In the genomic region with DNA sequence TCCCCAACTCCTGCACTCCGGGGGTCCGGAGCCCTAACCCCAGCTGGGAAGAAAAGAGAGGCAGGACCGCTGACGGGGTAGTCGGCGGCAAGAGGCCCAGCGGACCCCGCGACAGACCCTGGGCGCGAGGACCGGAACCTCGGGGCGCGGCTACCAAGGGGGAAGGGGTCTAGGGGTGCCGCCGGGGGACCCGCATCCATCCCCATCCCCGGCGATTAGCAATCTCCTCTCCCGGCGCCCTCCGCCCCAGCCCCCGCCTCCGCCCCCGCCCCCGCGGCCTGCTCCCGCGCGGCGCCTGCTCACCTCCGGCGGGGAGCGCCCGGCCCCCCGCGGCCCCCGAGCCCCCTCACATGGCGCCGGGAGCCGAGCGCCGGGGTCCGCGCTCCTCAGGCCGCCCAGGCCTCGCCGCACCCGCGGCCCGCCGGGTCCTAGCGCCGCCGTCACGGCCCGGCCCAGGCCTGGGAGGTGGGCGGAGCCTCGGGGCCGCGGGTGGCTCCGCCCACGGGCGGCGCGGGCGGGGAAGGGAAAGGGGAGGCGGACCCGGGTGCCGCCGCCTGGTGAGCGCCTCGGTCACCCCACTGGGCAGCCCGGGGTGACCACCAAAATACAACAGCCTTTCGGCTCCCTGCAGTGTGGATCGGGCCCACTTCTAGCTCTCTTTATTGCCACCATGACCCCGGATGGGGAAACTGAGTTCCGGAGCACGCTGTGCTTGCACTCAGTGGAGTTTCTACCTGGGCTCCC, we compare ENCODE assay signal across 1 cellular context.
TF ChIP-seq lines count a peak whose summit lies in the region.

A gene with protein sequence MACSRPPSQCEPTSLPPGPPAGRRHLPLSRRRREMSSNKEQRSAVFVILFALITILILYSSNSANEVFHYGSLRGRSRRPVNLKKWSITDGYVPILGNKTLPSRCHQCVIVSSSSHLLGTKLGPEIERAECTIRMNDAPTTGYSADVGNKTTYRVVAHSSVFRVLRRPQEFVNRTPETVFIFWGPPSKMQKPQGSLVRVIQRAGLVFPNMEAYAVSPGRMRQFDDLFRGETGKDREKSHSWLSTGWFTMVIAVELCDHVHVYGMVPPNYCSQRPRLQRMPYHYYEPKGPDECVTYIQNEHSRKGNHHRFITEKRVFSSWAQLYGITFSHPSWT (minus strand): TSS at position 404 of the 744 bp plus-strand sequence. CDS start 1,622 bp downstream, outside the sequence.

TF ChIP-seq in HEK293, 187 proteins besides CTCF, POLR2A, EP300 and RAD21 (continued from another document):
- TF ChIP-seq, protein P1, sequence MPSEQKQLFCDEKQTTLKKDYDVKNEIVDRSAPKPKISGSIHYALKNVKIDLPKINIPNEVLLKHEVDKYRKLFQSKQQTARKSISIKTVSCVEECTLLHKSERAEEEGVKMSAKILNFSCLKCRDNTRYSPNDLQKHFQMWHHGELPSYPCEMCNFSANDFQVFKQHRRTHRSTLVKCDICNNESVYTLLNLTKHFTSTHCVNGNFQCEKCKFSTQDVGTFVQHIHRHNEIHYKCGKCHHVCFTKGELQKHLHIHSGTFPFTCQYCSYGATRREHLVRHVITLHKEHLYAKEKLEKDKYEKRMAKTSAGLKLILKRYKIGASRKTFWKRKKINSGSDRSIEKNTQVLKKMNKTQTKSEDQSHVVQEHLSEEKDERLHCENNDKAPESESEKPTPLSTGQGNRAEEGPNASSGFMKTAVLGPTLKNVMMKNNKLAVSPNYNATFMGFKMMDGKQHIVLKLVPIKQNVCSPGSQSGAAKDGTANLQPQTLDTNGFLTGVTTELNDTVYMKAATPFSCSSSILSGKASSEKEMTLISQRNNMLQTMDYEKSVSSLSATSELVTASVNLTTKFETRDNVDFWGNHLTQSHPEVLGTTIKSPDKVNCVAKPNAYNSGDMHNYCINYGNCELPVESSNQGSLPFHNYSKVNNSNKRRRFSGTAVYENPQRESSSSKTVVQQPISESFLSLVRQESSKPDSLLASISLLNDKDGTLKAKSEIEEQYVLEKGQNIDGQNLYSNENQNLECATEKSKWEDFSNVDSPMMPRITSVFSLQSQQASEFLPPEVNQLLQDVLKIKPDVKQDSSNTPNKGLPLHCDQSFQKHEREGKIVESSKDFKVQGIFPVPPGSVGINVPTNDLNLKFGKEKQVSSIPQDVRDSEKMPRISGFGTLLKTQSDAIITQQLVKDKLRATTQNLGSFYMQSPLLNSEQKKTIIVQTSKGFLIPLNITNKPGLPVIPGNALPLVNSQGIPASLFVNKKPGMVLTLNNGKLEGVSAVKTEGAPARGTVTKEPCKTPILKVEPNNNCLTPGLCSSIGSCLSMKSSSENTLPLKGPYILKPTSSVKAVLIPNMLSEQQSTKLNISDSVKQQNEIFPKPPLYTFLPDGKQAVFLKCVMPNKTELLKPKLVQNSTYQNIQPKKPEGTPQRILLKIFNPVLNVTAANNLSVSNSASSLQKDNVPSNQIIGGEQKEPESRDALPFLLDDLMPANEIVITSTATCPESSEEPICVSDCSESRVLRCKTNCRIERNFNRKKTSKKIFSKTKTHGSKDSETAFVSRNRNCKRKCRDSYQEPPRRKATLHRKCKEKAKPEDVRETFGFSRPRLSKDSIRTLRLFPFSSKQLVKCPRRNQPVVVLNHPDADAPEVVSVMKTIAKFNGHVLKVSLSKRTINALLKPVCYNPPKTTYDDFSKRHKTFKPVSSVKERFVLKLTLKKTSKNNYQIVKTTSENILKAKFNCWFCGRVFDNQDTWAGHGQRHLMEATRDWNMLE (tag by site-specific recombination; conservative IDR thresholded peaks at IDR 0.05; ENCODE audit: low read depth) = peak; percentile 19; the same call in 1 of the 2 replicates
- TF ChIP-seq FEZF1 (tag by site-specific recombination; IDR thresholded peaks at IDR 0.05) = no peak
- no peak for TF ChIP-seq ZNF214 (tag by site-specific recombination; IDR thresholded peaks at IDR 0.05; ENCODE audit: borderline replicate concordance)
- no peak for TF ChIP-seq ZNF707 (tag by site-specific recombination; IDR thresholded peaks at IDR 0.05)
- TF ChIP-seq ZNF132 (tag by site-specific recombination; IDR thresholded peaks at IDR 0.05; ENCODE audit: borderline replicate concordance) = no peak
- peak; percentile 72 for TF ChIP-seq ZNF423 (tag by site-specific recombination; IDR thresholded peaks at IDR 0.05)
- no peak for TF ChIP-seq MEIS1 (CRISPR knock-in tag; IDR thresholded peaks at IDR 0.05; ENCODE audit: borderline replicate concordance)
- peak; percentile 73 for TF ChIP-seq GLIS2 (tag by site-specific recombination; IDR thresholded peaks at IDR 0.05)
- TF ChIP-seq, protein P2, sequence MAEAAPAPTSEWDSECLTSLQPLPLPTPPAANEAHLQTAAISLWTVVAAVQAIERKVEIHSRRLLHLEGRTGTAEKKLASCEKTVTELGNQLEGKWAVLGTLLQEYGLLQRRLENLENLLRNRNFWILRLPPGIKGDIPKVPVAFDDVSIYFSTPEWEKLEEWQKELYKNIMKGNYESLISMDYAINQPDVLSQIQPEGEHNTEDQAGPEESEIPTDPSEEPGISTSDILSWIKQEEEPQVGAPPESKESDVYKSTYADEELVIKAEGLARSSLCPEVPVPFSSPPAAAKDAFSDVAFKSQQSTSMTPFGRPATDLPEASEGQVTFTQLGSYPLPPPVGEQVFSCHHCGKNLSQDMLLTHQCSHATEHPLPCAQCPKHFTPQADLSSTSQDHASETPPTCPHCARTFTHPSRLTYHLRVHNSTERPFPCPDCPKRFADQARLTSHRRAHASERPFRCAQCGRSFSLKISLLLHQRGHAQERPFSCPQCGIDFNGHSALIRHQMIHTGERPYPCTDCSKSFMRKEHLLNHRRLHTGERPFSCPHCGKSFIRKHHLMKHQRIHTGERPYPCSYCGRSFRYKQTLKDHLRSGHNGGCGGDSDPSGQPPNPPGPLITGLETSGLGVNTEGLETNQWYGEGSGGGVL (tag by site-specific recombination; IDR thresholded peaks at IDR 0.05) = 0 out of 2 replicates have a peak, but pooled peaks have one; percentile 9
- TF ChIP-seq ZNF596 (tag by site-specific recombination; IDR thresholded peaks at IDR 0.05) = no peak
